In genomic region chr17:82458130-82458884, GRCh38 we compare ENCODE assay signal across 1 cellular context.
TF ChIP-seq lines count a peak whose summit lies in the region.

Gene NARF, plus strand, starts transcription at chr17:82458741. Its CDS starts 63 bp downstream, at chr17:82458804.

TF ChIP-seq in GM12878, 131 proteins besides CTCF, POLR2A, EP300 and RAD21 (continued from another document and continues in another):
- TF ChIP-seq, protein P1, sequence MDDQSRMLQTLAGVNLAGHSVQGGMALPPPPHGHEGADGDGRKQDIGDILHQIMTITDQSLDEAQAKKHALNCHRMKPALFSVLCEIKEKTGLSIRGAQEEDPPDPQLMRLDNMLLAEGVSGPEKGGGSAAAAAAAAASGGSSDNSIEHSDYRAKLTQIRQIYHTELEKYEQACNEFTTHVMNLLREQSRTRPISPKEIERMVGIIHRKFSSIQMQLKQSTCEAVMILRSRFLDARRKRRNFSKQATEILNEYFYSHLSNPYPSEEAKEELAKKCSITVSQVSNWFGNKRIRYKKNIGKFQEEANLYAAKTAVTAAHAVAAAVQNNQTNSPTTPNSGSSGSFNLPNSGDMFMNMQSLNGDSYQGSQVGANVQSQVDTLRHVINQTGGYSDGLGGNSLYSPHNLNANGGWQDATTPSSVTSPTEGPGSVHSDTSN (IDR thresholded peaks at IDR 0.05; ENCODE audit: insufficient replicate concordance, low read depth, low read length), result peak; percentile 78
- TF ChIP-seq SMC3 (IDR thresholded peaks at IDR 0.05; ENCODE audit: borderline replicate concordance, low read length) (0 out of 2 replicates have a peak, but pooled peaks have one; percentile 3), MEF2B (IDR thresholded peaks at IDR 0.05; ENCODE audit: partially characterized antibody, poor library complexity, severe bottlenecking) (no peak), RUNX3 (IDR thresholded peaks at IDR 0.05; ENCODE audit: low read length) (peak; percentile 52; the same call in 1 of the 2 replicates), SUPT20H (IDR thresholded peaks at IDR 0.05; ENCODE audit: borderline replicate concordance, control insufficient read depth, low read depth, low read length) (no peak), TCF12 (IDR thresholded peaks at IDR 0.05; ENCODE audit: low read depth, low read length) (peak; percentile 67; the same call in 1 of the 2 replicates), CHD2 (IDR thresholded peaks at IDR 0.05; ENCODE audit: borderline replicate concordance, low read depth, low read length) (peak; percentile 94), CHD4 (IDR thresholded peaks at IDR 0.05) (no peak), RELA (IDR thresholded peaks at IDR 0.05; ENCODE audit: borderline replicate concordance, partially characterized antibody) (no peak), RFX5 (IDR thresholded peaks at IDR 0.05; ENCODE audit: low read depth, low read length) (peak; percentile 79), NR2C2 (IDR thresholded peaks at IDR 0.05; ENCODE audit: borderline replicate concordance, control insufficient read depth, insufficient read length, low read depth) (no peak), EGR1 (IDR thresholded peaks at IDR 0.05; ENCODE audit: borderline replicate concordance in 1 of 2, low read depth in 2 of 2, low read length in 2 of 2) (peak in 1 of 2 experiments; percentile 4; a peak in 1 of 3 replicates), TCF7 (IDR thresholded peaks at IDR 0.05; ENCODE audit: borderline replicate concordance) (no peak), HDAC2 (IDR thresholded peaks at IDR 0.05) (no peak), NFIC (IDR thresholded peaks at IDR 0.05; ENCODE audit: low read depth, low read length) (no peak), PRDM15 (CRISPR knock-in tag; IDR thresholded peaks at IDR 0.05) (no peak), EED (IDR thresholded peaks at IDR 0.05; ENCODE audit: low read depth) (no peak), ZNF592 (IDR thresholded peaks at IDR 0.05) (0 out of 2 replicates have a peak, but pooled peaks have one; percentile 21), GABPA (IDR thresholded peaks at IDR 0.05; ENCODE audit: low read depth) (no peak), NR2F1 (conservative IDR thresholded peaks at IDR 0.05) (peak; percentile 68), STAT1 (conservative IDR thresholded peaks at IDR 0.05) (no peak), SMAD5 (IDR thresholded peaks at IDR 0.05; ENCODE audit: low read depth) (0 out of 2 replicates have a peak, but pooled peaks have one; percentile 3), FOS (IDR thresholded peaks at IDR 0.05; ENCODE audit: borderline replicate concordance, extremely low read depth, insufficient read length) (peak; percentile 77), FOXK2 (IDR thresholded peaks at IDR 0.05) (peak; percentile 71), ELK1 (IDR thresholded peaks at IDR 0.05; ENCODE audit: low read depth, low read length) (no peak), DPF2 (IDR thresholded peaks at IDR 0.05) (peak; percentile 92), YBX1 (IDR thresholded peaks at IDR 0.05) (no peak), ZNF384 (IDR thresholded peaks at IDR 0.05; ENCODE audit: borderline replicate concordance, low read depth, low read length) (no peak), HSF1 (IDR thresholded peaks at IDR 0.05; ENCODE audit: low read depth, low read length) (no peak), NR2C1 (IDR thresholded peaks at IDR 0.05) (no peak), RBBP5 (conservative IDR thresholded peaks at IDR 0.05) (no peak), ZZZ3 (IDR thresholded peaks at IDR 0.05; ENCODE audit: control insufficient read depth, insufficient read length, low read depth) (no peak), BCL11A (IDR thresholded peaks at IDR 0.05; ENCODE audit: low read depth, low read length) (no peak), IRF5 (IDR thresholded peaks at IDR 0.05; ENCODE audit: borderline replicate concordance) (no peak), NRF1 (conservative IDR thresholded peaks at IDR 0.05; ENCODE audit: low read depth, low read length) (peak; percentile 74), RCOR1 (conservative IDR thresholded peaks at IDR 0.05; ENCODE audit: low read depth, low read length) (no peak), HDGF (IDR thresholded peaks at IDR 0.05) (peak; percentile 79)
- TF ChIP-seq, protein P2, sequence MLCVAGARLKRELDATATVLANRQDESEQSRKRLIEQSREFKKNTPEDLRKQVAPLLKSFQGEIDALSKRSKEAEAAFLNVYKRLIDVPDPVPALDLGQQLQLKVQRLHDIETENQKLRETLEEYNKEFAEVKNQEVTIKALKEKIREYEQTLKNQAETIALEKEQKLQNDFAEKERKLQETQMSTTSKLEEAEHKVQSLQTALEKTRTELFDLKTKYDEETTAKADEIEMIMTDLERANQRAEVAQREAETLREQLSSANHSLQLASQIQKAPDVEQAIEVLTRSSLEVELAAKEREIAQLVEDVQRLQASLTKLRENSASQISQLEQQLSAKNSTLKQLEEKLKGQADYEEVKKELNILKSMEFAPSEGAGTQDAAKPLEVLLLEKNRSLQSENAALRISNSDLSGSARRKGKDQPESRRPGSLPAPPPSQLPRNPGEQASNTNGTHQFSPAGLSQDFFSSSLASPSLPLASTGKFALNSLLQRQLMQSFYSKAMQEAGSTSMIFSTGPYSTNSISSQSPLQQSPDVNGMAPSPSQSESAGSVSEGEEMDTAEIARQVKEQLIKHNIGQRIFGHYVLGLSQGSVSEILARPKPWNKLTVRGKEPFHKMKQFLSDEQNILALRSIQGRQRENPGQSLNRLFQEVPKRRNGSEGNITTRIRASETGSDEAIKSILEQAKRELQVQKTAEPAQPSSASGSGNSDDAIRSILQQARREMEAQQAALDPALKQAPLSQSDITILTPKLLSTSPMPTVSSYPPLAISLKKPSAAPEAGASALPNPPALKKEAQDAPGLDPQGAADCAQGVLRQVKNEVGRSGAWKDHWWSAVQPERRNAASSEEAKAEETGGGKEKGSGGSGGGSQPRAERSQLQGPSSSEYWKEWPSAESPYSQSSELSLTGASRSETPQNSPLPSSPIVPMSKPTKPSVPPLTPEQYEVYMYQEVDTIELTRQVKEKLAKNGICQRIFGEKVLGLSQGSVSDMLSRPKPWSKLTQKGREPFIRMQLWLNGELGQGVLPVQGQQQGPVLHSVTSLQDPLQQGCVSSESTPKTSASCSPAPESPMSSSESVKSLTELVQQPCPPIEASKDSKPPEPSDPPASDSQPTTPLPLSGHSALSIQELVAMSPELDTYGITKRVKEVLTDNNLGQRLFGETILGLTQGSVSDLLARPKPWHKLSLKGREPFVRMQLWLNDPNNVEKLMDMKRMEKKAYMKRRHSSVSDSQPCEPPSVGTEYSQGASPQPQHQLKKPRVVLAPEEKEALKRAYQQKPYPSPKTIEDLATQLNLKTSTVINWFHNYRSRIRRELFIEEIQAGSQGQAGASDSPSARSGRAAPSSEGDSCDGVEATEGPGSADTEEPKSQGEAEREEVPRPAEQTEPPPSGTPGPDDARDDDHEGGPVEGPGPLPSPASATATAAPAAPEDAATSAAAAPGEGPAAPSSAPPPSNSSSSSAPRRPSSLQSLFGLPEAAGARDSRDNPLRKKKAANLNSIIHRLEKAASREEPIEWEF (IDR thresholded peaks at IDR 0.05; ENCODE audit: insufficient replicate concordance, low read depth, low read length), result no peak
- TF ChIP-seq, protein P3, sequence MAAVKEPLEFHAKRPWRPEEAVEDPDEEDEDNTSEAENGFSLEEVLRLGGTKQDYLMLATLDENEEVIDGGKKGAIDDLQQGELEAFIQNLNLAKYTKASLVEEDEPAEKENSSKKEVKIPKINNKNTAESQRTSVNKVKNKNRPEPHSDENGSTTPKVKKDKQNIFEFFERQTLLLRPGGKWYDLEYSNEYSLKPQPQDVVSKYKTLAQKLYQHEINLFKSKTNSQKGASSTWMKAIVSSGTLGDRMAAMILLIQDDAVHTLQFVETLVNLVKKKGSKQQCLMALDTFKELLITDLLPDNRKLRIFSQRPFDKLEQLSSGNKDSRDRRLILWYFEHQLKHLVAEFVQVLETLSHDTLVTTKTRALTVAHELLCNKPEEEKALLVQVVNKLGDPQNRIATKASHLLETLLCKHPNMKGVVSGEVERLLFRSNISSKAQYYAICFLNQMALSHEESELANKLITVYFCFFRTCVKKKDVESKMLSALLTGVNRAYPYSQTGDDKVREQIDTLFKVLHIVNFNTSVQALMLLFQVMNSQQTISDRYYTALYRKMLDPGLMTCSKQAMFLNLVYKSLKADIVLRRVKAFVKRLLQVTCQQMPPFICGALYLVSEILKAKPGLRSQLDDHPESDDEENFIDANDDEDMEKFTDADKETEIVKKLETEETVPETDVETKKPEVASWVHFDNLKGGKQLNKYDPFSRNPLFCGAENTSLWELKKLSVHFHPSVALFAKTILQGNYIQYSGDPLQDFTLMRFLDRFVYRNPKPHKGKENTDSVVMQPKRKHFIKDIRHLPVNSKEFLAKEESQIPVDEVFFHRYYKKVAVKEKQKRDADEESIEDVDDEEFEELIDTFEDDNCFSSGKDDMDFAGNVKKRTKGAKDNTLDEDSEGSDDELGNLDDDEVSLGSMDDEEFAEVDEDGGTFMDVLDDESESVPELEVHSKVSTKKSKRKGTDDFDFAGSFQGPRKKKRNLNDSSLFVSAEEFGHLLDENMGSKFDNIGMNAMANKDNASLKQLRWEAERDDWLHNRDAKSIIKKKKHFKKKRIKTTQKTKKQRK (IDR thresholded peaks at IDR 0.05; ENCODE audit: low read depth, low read length), result no peak
